ENCODE assay signal across 8 cellular contexts in genomic region chr20:56974499-56975250, GRCh38.
DNase-seq lines count a peak whose midpoint lies in the region; ATAC-seq and TF ChIP-seq lines count a peak whose summit lies in the region.

No MANE protein-coding gene starts in this region.

- no peaks in the 10 kb centered on the region for H3K9me3 ChIP-seq in GM23248 (ENCODE audit: low read depth)
- no peaks in the 10 kb centered on the region for H3K9me3 ChIP-seq in osteoblast (ENCODE audit: low read depth, low read length)

- H3K27ac ChIP-seq in GM23248 = no peak overlapping the region
- H3K27ac ChIP-seq in osteoblast (ENCODE audit: low read depth, low read length) = no peak overlapping the region

- no peak for ATAC-seq in GM18870 (IDR thresholded peaks at IDR 0.05; ENCODE audit: unreplicated experiment)
- ATAC-seq in HG02852 (IDR thresholded peaks at IDR 0.05; ENCODE audit: unreplicated experiment) = no peak

- WGBS in GM23248 (ENCODE audit: low coverage in 1 of 2, low lambda C conversion rate in 2 of 2, missing lambda C conversion rate in 2 of 2), 2 experiments = 20% methylated on average over 21 of the region's 21 CpGs

- no peaks in the 10 kb centered on the region for H3K9me2 ChIP-seq in GM23248 (ENCODE audit: insufficient read depth)

- peak; percentile 66 for TF ChIP-seq CTCF in osteoblast (IDR thresholded peaks at IDR 0.05; ENCODE audit: extremely low read depth, low read depth, low read length)

- DNase-seq in AG20443 (ENCODE audit: low spot score) (peak; percentile 79), GM23248 (peak; percentile 79), OCI-M1 (lab: John Stamatoyannopoulos, UW) (peak; percentile 34), erythroblast (lab: John Stamatoyannopoulos, UW) (peak; percentile 23 to 45), osteoblast (ENCODE audit: insufficient read length, low spot score, missing footprints) (no peak), NCI-H774 (lab: John Stamatoyannopoulos, UW) (no peak)

- H3K4me3 ChIP-seq in GM23248 = no peak overlapping the region
- no peak overlapping the region for H3K4me3 ChIP-seq in osteoblast (ENCODE audit: insufficient read depth, low read length)

- H4K20me1 ChIP-seq in GM23248 (ENCODE audit: insufficient read depth) = no peaks in the 10 kb centered on the region
- no peaks in the 10 kb centered on the region for H4K20me1 ChIP-seq in osteoblast (ENCODE audit: insufficient read depth, low read length)

- H3K27me3 ChIP-seq in GM23248 (replicated peaks; ENCODE audit: insufficient read depth) (peaks cover 7% of the 10 kb centered on the region; the same call in 1 of the 2 replicates), osteoblast (ENCODE audit: insufficient read depth, low read length) (no peaks in the 10 kb centered on the region)

- H2AFZ ChIP-seq in GM23248 (0 out of 2 replicates have a peak overlapping the region, but pooled peaks have one; percentile 21), osteoblast (ENCODE audit: low read length) (no peak overlapping the region)

- H3K36me3 ChIP-seq in GM23248 (ENCODE audit: low read depth) (no peaks in the 10 kb centered on the region), osteoblast (ENCODE audit: insufficient read depth, low read length) (no peaks in the 10 kb centered on the region)

- in situ Hi-C loops in GM23248 (cut with MboI) = loop anchor here (10.0 kb wide), 2 partner anchors 350 to 420 kb away; partner anchors contain the start of gene TFAP2C

- no peaks in the 10 kb centered on the region for H3F3A ChIP-seq in GM23248 (ENCODE audit: insufficient read depth)

- H3K9ac ChIP-seq in GM23248 = no peak overlapping the region

- no peaks in the 10 kb centered on the region for H3K4me1 ChIP-seq in GM23248 (ENCODE audit: insufficient read depth)
- no peaks in the 10 kb centered on the region for H3K4me1 ChIP-seq in osteoblast (ENCODE audit: insufficient read depth, low read length)

- H3K4me2 ChIP-seq in GM23248 (ENCODE audit: unreplicated experiment) (no peak overlapping the region), osteoblast (ENCODE audit: insufficient read depth, low read length) (no peak overlapping the region)

- no peak for TF ChIP-seq POLR2A in erythroblast (IDR thresholded peaks at IDR 0.05; ENCODE audit: low read length)

- H3K79me2 ChIP-seq in GM23248 (ENCODE audit: insufficient read depth) (no peaks in the 10 kb centered on the region), osteoblast (ENCODE audit: insufficient read depth, low read length) (no peaks in the 10 kb centered on the region)

Comparison
In these comparisons a context has a peak if more than half of its experiments do, and no peak if none do; other contexts are left out.
1. DNase-seq: peak in AG20443 (single experiment), GM23248 (single experiment), OCI-M1 (single experiment) and erythroblast (2 of 2); none in osteoblast (single experiment) and NCI-H774 (single experiment).